ENCODE assay signal across 31 cellular contexts in genomic region chr9:125568616-125569015, GRCh38.
DNase-seq lines count a peak whose midpoint lies in the region; ATAC-seq and TF ChIP-seq lines count a peak whose summit lies in the region.
"Had no signal": no experiment of that assay in that cellular context is flagged by ENCODE, and none has a peak within 500 bp of the region (broad histone marks: within the 10 kb centered on the region; RNA-seq: fewer than 3 reads in every experiment).

No MANE protein-coding gene starts in this region.

- H3K27ac ChIP-seq in IMR-90 (ENCODE audit: insufficient read depth, low read length), result no peak overlapping the region
- H3K27ac ChIP-seq: cardiac muscle cell, HL-60, ovary, suprapubic skin had no signal

- no peak overlapping the region for H2BK5ac ChIP-seq in IMR-90 (ENCODE audit: low read depth, low read length, poor library complexity, severe bottlenecking)

- no peak overlapping the region for H3K27ac Mint-ChIP-seq in activated T-helper 2 cell treated with anti-CD3 and anti-CD28 coated beads, Interferon-gamma antibody, Interleukin-2, Interleukin-4, amounts not matched to agents 10 μg/mL and 5 μg/mL and 100 μg/mL, durations not matched to agents 14 hours and 24 hours and 36 hours
- H3K27ac Mint-ChIP-seq: activated CD8-positive, alpha-beta T cell treated with anti-CD3 and anti-CD28 coated beads for 36 hours; activated naive CD8-positive, alpha-beta T cell; CD4-positive, alpha-beta T cell; effector memory CD8-positive, alpha-beta T cell; immature natural killer cell; stimulated activated memory B cell treated with anti-CD40 and anti-IgM and Interleukin-4, amounts not matched to agents 10 μg/mL and 1 μg/mL and 100 μg/mL, for 72 hours had no signal

- dilution Hi-C loops in IMR-90 (cut with HindIII; ENCODE audit: low sequenced_read_pairs, unreplicated experiment), result no loop called here

- in situ Hi-C loops in IMR-90 (cut with MboI; ENCODE audit: low sequenced_read_pairs), result loop anchor here (25.0 kb wide), 1 partner anchor 669 kb away; no protein-coding TSS in a partner anchor

- intact Hi-C loops in IMR-90 (cut with micrococcal nuclease), result no loop called here
- intact Hi-C loops in activated T-helper 2 cell treated with anti-CD3 and anti-CD28 coated beads, Interferon-gamma antibody, Interleukin-2, Interleukin-4, amounts not matched to agents 10 μg/mL and 5 μg/mL and 100 μg/mL, durations not matched to agents 14 hours and 24 hours and 36 hours (cut with micrococcal nuclease), result no loop called here

- peaks cover 22% of the 10 kb centered on the region for H3K9me3 Mint-ChIP-seq in activated T-helper 2 cell treated with anti-CD3 and anti-CD28 coated beads, Interferon-gamma antibody, Interleukin-2, Interleukin-4, amounts not matched to agents 10 μg/mL and 5 μg/mL and 100 μg/mL, durations not matched to agents 14 hours and 24 hours and 36 hours

- H3K14ac ChIP-seq in IMR-90 (replicated peaks; ENCODE audit: low read depth, low read length), result no peak overlapping the region

- no peak overlapping the region for H4K91ac ChIP-seq in IMR-90 (ENCODE audit: insufficient read depth, low read depth, low read length)

- peaks cover 24% of the 10 kb centered on the region for H3K36me3 Mint-ChIP-seq in activated T-helper 2 cell treated with anti-CD3 and anti-CD28 coated beads, Interferon-gamma antibody, Interleukin-2, Interleukin-4, amounts not matched to agents 10 μg/mL and 5 μg/mL and 100 μg/mL, durations not matched to agents 14 hours and 24 hours and 36 hours (ENCODE audit: low read depth)

- no peak overlapping the region for H3K18ac ChIP-seq in IMR-90 (ENCODE audit: low read depth, low read length)

- no peak for ATAC-seq in IMR-90 (ENCODE audit: low read depth)
- ATAC-seq: activated CD8-positive, alpha-beta T cell treated with anti-CD3 and anti-CD28 coated beads for 36 hours; effector memory CD8-positive, alpha-beta T cell; Panc1; stimulated activated memory B cell treated with anti-CD40 and anti-IgM and Interleukin-4, amounts not matched to agents 10 μg/mL and 1 μg/mL and 100 μg/mL, for 72 hours had no signal

- peaks cover 9% of the 10 kb centered on the region for H3K4me1 Mint-ChIP-seq in activated T-helper 2 cell treated with anti-CD3 and anti-CD28 coated beads, Interferon-gamma antibody, Interleukin-2, Interleukin-4, amounts not matched to agents 10 μg/mL and 5 μg/mL and 100 μg/mL, durations not matched to agents 14 hours and 24 hours and 36 hours (ENCODE audit: low read depth)

- H4K5ac ChIP-seq in IMR-90 (ENCODE audit: low read depth, low read length), result no peak overlapping the region

- H2AFZ ChIP-seq in IMR-90 (replicated peaks; ENCODE audit: low read length, poor library complexity), result no peak overlapping the region

- H3K9ac ChIP-seq in IMR-90 (ENCODE audit: low read depth, low read length), result no peak overlapping the region

- TF ChIP-seq CTCF in AG10803 (conservative IDR thresholded peaks at IDR 0.05; ENCODE audit: low read length), result no peak
- no peak for TF ChIP-seq CTCF in IMR-90 (conservative IDR thresholded peaks at IDR 0.05; ENCODE audit: low read depth, low read length)
- no peak for TF ChIP-seq CTCF in foreskin fibroblast (IDR thresholded peaks at IDR 0.05; ENCODE audit: low read depth, low read length)

- H3K4me1 ChIP-seq in IMR-90 (ENCODE audit: control insufficient read depth, insufficient read depth, low read length), result peaks cover 3% of the 10 kb centered on the region; the same call in 1 of the 2 replicates
- H3K4me1 ChIP-seq: suprapubic skin had no signal

- H3K27me3 ChIP-seq in IMR-90 (ENCODE audit: control insufficient read depth, insufficient read depth, low read length), result no peaks in the 10 kb centered on the region
- H3K27me3 ChIP-seq: cardiac muscle cell, ovary, suprapubic skin had no signal

- no peak overlapping the region for H3K23ac ChIP-seq in IMR-90 (ENCODE audit: low read depth, low read length)

- WGBS in IMR-90 (ENCODE audit: extremely low coverage in 2 of 2, insufficient read length in 1 of 2), 2 experiments, result 60% methylated on average over 1 of the region's 4 CpGs; no CpG with 5 or more reads in 1 of the 2 experiments

- DNase-seq in AG10803 (ENCODE audit: low read depth) (peak; percentile 37), IMR-90 (peak; percentile 39), dedifferentiated amniotic fluid mesenchymal stem cell (ENCODE audit: extremely low spot score) (peak; percentile 66), foreskin fibroblast (peak; percentile 31 to 81), NCI-H128 (lab: John Stamatoyannopoulos, UW; ENCODE audit: unreplicated experiment) (no peak), OCI-M1 (lab: John Stamatoyannopoulos, UW) (no peak), NCI-H2196 treated with DMSO at 0.1 percent for 48 hours (lab: John Stamatoyannopoulos, UW; ENCODE audit: unreplicated experiment) (no peak)
- no peak for DNase-seq in activated T-helper 2 cell treated with anti-CD3 and anti-CD28 coated beads, Interferon-gamma antibody, Interleukin-2, Interleukin-4, amounts not matched to agents 10 μg/mL and 5 μg/mL and 100 μg/mL, durations not matched to agents 14 hours and 24 hours and 36 hours (ENCODE audit: low spot score)
- DNase-seq: activated CD8-positive, alpha-beta T cell treated with anti-CD3 and anti-CD28 coated beads for 36 hours; AML-193; aorta; CD4-positive, alpha-beta T cell; cortex of kidney; effector memory CD8-positive, alpha-beta T cell; erythroblast; H7; immature natural killer cell; KG1; NCI-H1436; NCI-H2081 treated with DMSO at 0.1 percent for 48 hours; NCI-H446; NCI-H748 treated with DMSO at 0.1 percent for 48 hours; ovary; SW 1271; T-helper 9 cell had no signal

- no peak overlapping the region for H3K4ac ChIP-seq in IMR-90 (ENCODE audit: low read depth, low read length)

- H3K4me3 ChIP-seq in AG10803 (ENCODE audit: low read length), result no peak overlapping the region
- H3K4me3 ChIP-seq in IMR-90 (ENCODE audit: insufficient read depth, low read depth, low read length), result no peak overlapping the region
- H3K4me3 ChIP-seq in foreskin fibroblast (ENCODE audit: low read depth in 1 of 2, low read length in 2 of 2), result no peak overlapping the region
- H3K4me3 ChIP-seq: cardiac muscle cell, ovary, suprapubic skin had no signal

- POLR2A ChIA-PET in IMR-90 (lab: Charles Lee; ENCODE audit: unreplicated experiment), result no interaction called here

- H2AK5ac ChIP-seq in IMR-90 (ENCODE audit: low read depth, low read length), result no peak overlapping the region

- no peak overlapping the region for H3K4me2 ChIP-seq in IMR-90 (ENCODE audit: low read depth, low read length)

- H3K4me3 Mint-ChIP-seq in activated T-helper 2 cell treated with anti-CD3 and anti-CD28 coated beads, Interferon-gamma antibody, Interleukin-2, Interleukin-4, amounts not matched to agents 10 μg/mL and 5 μg/mL and 100 μg/mL, durations not matched to agents 14 hours and 24 hours and 36 hours (ENCODE audit: low read depth), result no peak overlapping the region
- H3K4me3 Mint-ChIP-seq: activated CD8-positive, alpha-beta T cell treated with anti-CD3 and anti-CD28 coated beads for 36 hours; activated naive CD8-positive, alpha-beta T cell; CD4-positive, alpha-beta T cell; effector memory CD8-positive, alpha-beta T cell; immature natural killer cell; stimulated activated memory B cell treated with anti-CD40 and anti-IgM and Interleukin-4, amounts not matched to agents 10 μg/mL and 1 μg/mL and 100 μg/mL, for 72 hours had no signal

- H3K56ac ChIP-seq in IMR-90 (ENCODE audit: extremely low read depth, insufficient read depth, low read length), result no peak overlapping the region

- no peaks in the 10 kb centered on the region; the same call in 1 of the 2 replicates for H3K9me3 ChIP-seq in IMR-90 (ENCODE audit: control insufficient read depth, insufficient read depth, low read length)
- H3K9me3 ChIP-seq: ovary, suprapubic skin had no signal

- no TSS peak for BruUV-seq in IMR-90 (replicated peaks; lab: Mats Ljungman, UMichigan)

- peaks cover 29 to 35% of the 10 kb centered on the region in 2 experiments for H3K79me1 ChIP-seq in IMR-90 (ENCODE audit: low read depth in 1 of 2, low read length in 2 of 2)

- CTCF ChIA-PET in IMR-90 (lab: Yijun Ruan, JAX), result interaction anchor here (0.6 to 1.7 kb wide), 2 partner anchors 10 to 171 kb away, joined by 4 read pairs; no protein-coding TSS in a partner anchor

- no peak overlapping the region for H4K8ac ChIP-seq in IMR-90 (ENCODE audit: low read depth in 2 of 2, low read length in 2 of 2)

- TF ChIP-seq POLR2A in IMR-90 (IDR thresholded peaks at IDR 0.05; ENCODE audit: low read depth, low read length), result no peak

- no peak for TF ChIP-seq RAD21 in IMR-90 (IDR thresholded peaks at IDR 0.05; ENCODE audit: low read length)

- H3K36me3 ChIP-seq in IMR-90 (ENCODE audit: control insufficient read depth, insufficient read depth, low read length), result no peaks in the 10 kb centered on the region
- H3K36me3 ChIP-seq: cardiac muscle cell, ovary, suprapubic skin had no signal

- no peaks in the 10 kb centered on the region for H4K20me1 ChIP-seq in IMR-90 (ENCODE audit: insufficient read depth, low read length)

- no peaks in the 10 kb centered on the region for H3K27me3 Mint-ChIP-seq in activated T-helper 2 cell treated with anti-CD3 and anti-CD28 coated beads, Interferon-gamma antibody, Interleukin-2, Interleukin-4, amounts not matched to agents 10 μg/mL and 5 μg/mL and 100 μg/mL, durations not matched to agents 14 hours and 24 hours and 36 hours (ENCODE audit: low read depth)
- H3K27me3 Mint-ChIP-seq: activated CD8-positive, alpha-beta T cell treated with anti-CD3 and anti-CD28 coated beads for 36 hours; activated naive CD8-positive, alpha-beta T cell; CD4-positive, alpha-beta T cell; effector memory CD8-positive, alpha-beta T cell; stimulated activated memory B cell treated with anti-CD40 and anti-IgM and Interleukin-4, amounts not matched to agents 10 μg/mL and 1 μg/mL and 100 μg/mL, for 72 hours had no signal

- no peak overlapping the region for H2BK20ac ChIP-seq in IMR-90 (ENCODE audit: low read depth, low read length)

- no peak overlapping the region for H2AK9ac ChIP-seq in IMR-90 (replicated peaks; ENCODE audit: low read depth, low read length, poor library complexity)

- H3K9me1 ChIP-seq in IMR-90 (ENCODE audit: insufficient read depth, low read length), result no peaks in the 10 kb centered on the region

- H2BK15ac ChIP-seq in IMR-90 (ENCODE audit: low read depth, low read length), result no peak overlapping the region

- no peak overlapping the region for H2BK120ac ChIP-seq in IMR-90 (ENCODE audit: low read depth, low read length)

TF ChIP-seq in IMR-90, 13 proteins besides CTCF, POLR2A, EP300 and RAD21 (continues in another document):
- TF ChIP-seq BHLHE40 (IDR thresholded peaks at IDR 0.05; ENCODE audit: low read depth, low read length) (no peak), RCOR1 (IDR thresholded peaks at IDR 0.05; ENCODE audit: insufficient replicate concordance, low read length) (no peak), USF2 (IDR thresholded peaks at IDR 0.05; ENCODE audit: low read depth, low read length) (no peak), CEBPB (IDR thresholded peaks at IDR 0.05; ENCODE audit: low read depth, low read length) (no peak)

Comparison
In these comparisons a context has a peak if more than half of its experiments do, and no peak if none do; other contexts are left out.
1. DNase-seq: peak in AG10803 (single experiment), IMR-90 (single experiment), dedifferentiated amniotic fluid mesenchymal stem cell (single experiment) and foreskin fibroblast (2 of 2); none in NCI-H128 (single experiment), OCI-M1 (single experiment), NCI-H2196 treated with DMSO at 0.1 percent for 48 hours (single experiment) and activated T-helper 2 cell treated with anti-CD3 and anti-CD28 coated beads, Interferon-gamma antibody, Interleukin-2, Interleukin-4, amounts not matched to agents 10 μg/mL and 5 μg/mL and 100 μg/mL, durations not matched to agents 14 hours and 24 hours and 36 hours (single experiment).